Comparison of ENCODE assay signal across 24 cellular contexts in the genomic region with DNA sequence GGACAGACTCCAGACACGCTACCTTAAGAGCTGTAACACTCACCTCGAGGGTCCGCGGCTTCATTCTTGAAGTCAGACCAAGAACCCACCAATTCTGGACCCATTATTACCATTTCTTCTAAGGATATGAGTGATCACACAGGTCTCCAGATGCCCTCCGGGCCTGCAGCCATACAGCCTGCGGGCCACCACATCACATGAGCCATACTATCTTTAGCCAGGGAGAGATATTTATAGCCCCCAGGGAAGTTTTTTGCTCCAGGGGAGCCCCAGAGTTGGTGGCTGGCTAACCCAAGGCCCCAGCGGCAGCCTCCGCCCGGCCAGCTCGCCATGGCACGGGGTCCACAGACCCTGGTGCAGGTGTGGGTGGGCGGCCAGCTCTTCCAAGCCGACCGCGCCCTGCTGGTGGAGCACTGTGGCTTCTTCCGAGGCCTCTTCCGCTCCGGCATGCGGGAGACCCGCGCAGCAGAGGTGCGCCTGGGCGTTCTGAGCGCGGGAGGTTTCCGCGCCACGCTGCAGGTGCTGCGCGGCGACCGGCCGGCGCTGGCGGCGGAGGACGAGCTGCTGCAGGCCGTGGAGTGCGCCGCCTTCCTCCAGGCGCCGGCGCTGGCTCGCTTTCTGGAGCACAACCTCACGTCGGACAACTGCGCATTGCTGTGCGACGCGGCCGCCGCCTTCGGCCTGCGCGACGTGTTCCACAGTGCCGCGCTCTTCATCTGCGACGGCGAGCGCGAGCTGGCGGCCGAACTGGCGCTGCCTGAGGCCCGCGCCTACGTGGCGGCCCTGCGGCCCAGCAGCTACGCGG. TPM values are rescaled to one million over a fixed set of nuclear protein-coding genes. Genes with fewer than 3 reads are reported as not detected.
DNase-seq lines count a peak whose midpoint lies in the region; ATAC-seq and TF ChIP-seq lines count a peak whose summit lies in the region.
"Had no signal": no experiment of that assay in that cellular context is flagged by ENCODE, and none has a peak within 500 bp of the region (broad histone marks: within the 10 kb centered on the region; RNA-seq: fewer than 3 reads in every experiment).

Gene KBTBD13 (plus strand): TSS at position 261 of the 805 bp plus-strand sequence. CDS start 70 bp downstream, at position 331.

- no peak within 1 kb of the TSS for H3K27ac ChIP-seq in RWPE2 (ENCODE audit: poor library complexity, severe bottlenecking)
- H3K27ac ChIP-seq in heart left ventricle, result peak within 1 kb of the TSS; percentile 15 to 89 (median 75)
- H3K27ac ChIP-seq: adrenal gland, esophagus squamous epithelium, prostate gland had no signal

- H3K27ac Mint-ChIP-seq in nephron, result peak within 1 kb of the TSS; percentile 73 to 89 (median 84)
- peak within 1 kb of the TSS; percentile 5 for H3K27ac Mint-ChIP-seq in type B pancreatic cell

- WGBS in heart left ventricle, 4 donors, result 61 to 71% (median 64%) methylated on average over 34 to 73 of the region's 73 CpGs

- H3K36me3 ChIP-seq in RWPE2 (ENCODE audit: low read depth) (no peaks in the 10 kb centered on the region), heart left ventricle (no peaks in the 10 kb centered on the region)
- H3K36me3 ChIP-seq: adrenal gland, esophagus squamous epithelium, prostate gland had no signal

- H3K9me3 ChIP-seq in RWPE2 (ENCODE audit: severe bottlenecking) (no peaks in the 10 kb centered on the region), heart left ventricle (no peaks in the 10 kb centered on the region)
- H3K9me3 ChIP-seq: adrenal gland, esophagus squamous epithelium, mucosa of descending colon, prostate gland had no signal

- ATAC-seq in RWPE2 (ENCODE audit: low read depth) (no peak), heart left ventricle (peak; percentile 75 to 85 (median 80)), HG03159 (IDR thresholded peaks at IDR 0.05; ENCODE audit: unreplicated experiment) (no peak), left lobe of liver (no peak)
- ATAC-seq: mucosa of descending colon had no signal

- TF ChIP-seq POLR2A in heart left ventricle (IDR thresholded peaks at IDR 0.05), result no peak

- peaks cover 49% of the 10 kb centered on the region for H3K4me1 Mint-ChIP-seq in nephron
- peaks cover 24% of the 10 kb centered on the region for H3K4me1 Mint-ChIP-seq in type B pancreatic cell (ENCODE audit: unreplicated experiment)

- DNase-seq in RWPE2 (ENCODE audit: low spot score), result peak; percentile 55
- peak in 4 of 5 donors; percentile 42 to 71 (median 53) for DNase-seq in heart left ventricle
- no peak for DNase-seq in type B pancreatic cell (ENCODE audit: extremely low spot score, unreplicated experiment)
- no peak for DNase-seq in NCI-H2196 treated with DMSO at 0.1 percent for 48 hours (lab: John Stamatoyannopoulos, UW; ENCODE audit: unreplicated experiment)
- DNase-seq in left lobe of liver (ENCODE audit: low spot score), result no peak
- DNase-seq: activated CD8-positive, alpha-beta memory T cell treated with anti-CD3 and anti-CD28 coated beads for 24 hours; activated T-cell treated with anti-CD3 and anti-CD28 coated beads, Interleukin-2, amount 50 U/mL, for 4 hours; adrenal gland; esophagus squamous epithelium; hypothalamus; Karpas-422; mucosa of descending colon; MV-4-11; NCI-H146; NCI-H524 treated with DMSO at 0.1 percent for 48 hours; small intestine; stimulated activated CD4-positive, alpha-beta T cell treated with anti-CD3 and anti-CD28 coated beads, Interleukin-2, amount 100 ng/mL, for 24 hours; T-helper 1 cell had no signal

- H3K27me3 ChIP-seq in RWPE2 (ENCODE audit: insufficient read depth, poor library complexity, severe bottlenecking) (peaks cover 15% of the 10 kb centered on the region), heart left ventricle (peaks cover 0 to 20% (median 0%) of the 10 kb centered on the region in 9 donors)

- no peaks in the 10 kb centered on the region for H3K9me3 Mint-ChIP-seq in nephron
- H3K9me3 Mint-ChIP-seq in type B pancreatic cell, result no peaks in the 10 kb centered on the region
- H3K9me3 Mint-ChIP-seq: activated T-cell treated with anti-CD3 and anti-CD28 coated beads, Interleukin-2, amount 50 U/mL, for 4 hours had no signal

- no peak within 1 kb of the TSS for H3K4me3 Mint-ChIP-seq in nephron
- no peak within 1 kb of the TSS for H3K4me3 Mint-ChIP-seq in type B pancreatic cell
- H3K4me3 Mint-ChIP-seq: activated T-cell treated with anti-CD3 and anti-CD28 coated beads, Interleukin-2, amount 50 U/mL, for 4 hours had no signal

- H3K36me3 Mint-ChIP-seq in nephron (ENCODE audit: low read depth), result no peaks in the 10 kb centered on the region
- no peaks in the 10 kb centered on the region for H3K36me3 Mint-ChIP-seq in type B pancreatic cell

- no peaks in the 10 kb centered on the region for H3K4me1 ChIP-seq in RWPE2 (ENCODE audit: insufficient read depth, poor library complexity, severe bottlenecking)
- peaks cover 6 to 74% (median 29%) of the 10 kb centered on the region in 12 donors for H3K4me1 ChIP-seq in heart left ventricle
- H3K4me1 ChIP-seq: prostate gland had no signal

- intact Hi-C loops in heart left ventricle (cut with DNase I), result loop anchor here in 1 of 10 donors (2.0 kb wide), 1 partner anchor 46 kb away; no protein-coding TSS in a partner anchor

- no peak within 1 kb of the TSS for H3K4me3 ChIP-seq in RWPE2 (ENCODE audit: severe bottlenecking)
- H3K4me3 ChIP-seq in heart left ventricle, result peak within 1 kb of the TSS in 10 of 12 donors; percentile 1 to 37 (median 18)
- H3K4me3 ChIP-seq: adrenal gland, mucosa of descending colon, prostate gland had no signal

- no peak for TF ChIP-seq CTCF in RWPE2 (IDR thresholded peaks at IDR 0.05; ENCODE audit: poor library complexity, severe bottlenecking)
- no peak for TF ChIP-seq CTCF in heart left ventricle (IDR thresholded peaks at IDR 0.05)
- no peak for TF ChIP-seq CTCF in nephron (IDR thresholded peaks at IDR 0.05; ENCODE audit: unreplicated experiment in 3 of 3)
- no peak for TF ChIP-seq CTCF in type B pancreatic cell (conservative IDR thresholded peaks at IDR 0.05)

- H3K27me3 Mint-ChIP-seq in nephron (ENCODE audit: low read depth) (peaks cover 10% of the 10 kb centered on the region), type B pancreatic cell (peaks cover 25% of the 10 kb centered on the region)

RNA-seq across cellular contexts. Expression of gene KBTBD13, which starts in this region (rescaled TPM):
- total RNA-seq in heart left ventricle, result 10 to 100 TPM in 1 of 9 donors, 1 to 10 TPM in 8; 3.2 to 11.8 (median 4.2) TPM
- 1 to 10 TPM in 1 of 2 donors, under 1 TPM in 1; 0.78 to 9.0 TPM for polyA plus RNA-seq in heart left ventricle
- total RNA-seq in type B pancreatic cell (ENCODE audit: low replicate concordance), result not detected in 2 replicates
- total RNA-seq in left lobe of liver, result not detected
- total RNA-seq: activated T-cell treated with anti-CD3 and anti-CD28 coated beads, Interleukin-2, amount 50 U/mL, for 4 hours; adrenal gland; bronchial epithelial cell; esophagus squamous epithelium; frontal cortex; liver had no signal
- polyA plus RNA-seq: adrenal gland, liver had no signal

Comparison
In these comparisons a context has a peak if more than half of its experiments do, and no peak if none do; other contexts are left out.
1. ATAC-seq: peak in heart left ventricle (4 of 4); none in RWPE2 (single experiment), HG03159 (single experiment) and left lobe of liver (single experiment).
2. DNase-seq: peak in RWPE2 (single experiment) and heart left ventricle (4 of 5); none in type B pancreatic cell (single experiment), NCI-H2196 treated with DMSO at 0.1 percent for 48 hours (single experiment) and left lobe of liver (single experiment).